In genomic region chr19:56966697-56967299, GRCh38 we compare ENCODE assay signal across 36 cellular contexts.
"Had no signal": no experiment of that assay in that cellular context is flagged by ENCODE, and none has a peak within 500 bp of the region (broad histone marks: within the 10 kb centered on the region; RNA-seq: fewer than 3 reads in every experiment).

No MANE protein-coding gene starts in this region.

- H3K4me3 ChIP-seq: MG63, PC-9 had no signal

- H3K4me2 ChIP-seq: PC-9 had no signal

- ATAC-seq: activated naive CD4-positive, alpha-beta T cell treated with anti-CD3 and anti-CD28 coated beads, Interleukin-2, amount 50 U/mL, for 72 hours; activated T-cell treated with anti-CD3 and anti-CD28 coated beads, Interleukin-2, amount 50 U/mL, for 4 hours; Right ventricle myocardium inferior had no signal

- H3K36me3 ChIP-seq: brain microvascular endothelial cell, MG63 had no signal

- H3K4me1 Mint-ChIP-seq: activated B cell treated with CpG ODN at 0.5 μM for 24 hours; central memory CD8-positive, alpha-beta T cell had no signal

- H3K27me3 ChIP-seq: brain microvascular endothelial cell, MG63 had no signal

- H2AFZ ChIP-seq: PC-9 had no signal

- H3K27ac ChIP-seq: brain microvascular endothelial cell, PC-9, RWPE1, VCaP had no signal

- H3K4me3 Mint-ChIP-seq: activated B cell treated with CpG ODN at 0.5 μM for 24 hours; activated CD4-positive, alpha-beta memory T cell treated with anti-CD3 and anti-CD28 coated beads for 36 hours; activated naive CD4-positive, alpha-beta T cell treated with anti-CD3 and anti-CD28 coated beads for 36 hours; activated T-cell treated with anti-CD3 and anti-CD28 coated beads, Interleukin-2, amount 50 U/mL, for 4 hours; activated T-helper 1 cell treated with anti-CD3 and anti-CD28 coated beads, Interleukin-12 subunit alpha, Interleukin-12 subunit beta, Interleukin-2, Interleukin-4 antibody, amounts not matched to agents 30 ng/mL and 10 ng/mL and 1 ng/mL, durations not matched to agents 14 hours and 24 hours and 36 hours; central memory CD8-positive, alpha-beta T cell had no signal

- H3K9me3 ChIP-seq: MG63 had no signal

- H3K27ac Mint-ChIP-seq: activated B cell treated with CpG ODN at 0.5 μM for 24 hours; activated CD4-positive, alpha-beta memory T cell treated with anti-CD3 and anti-CD28 coated beads for 36 hours; activated naive CD4-positive, alpha-beta T cell treated with anti-CD3 and anti-CD28 coated beads for 36 hours; activated naive CD4-positive, alpha-beta T cell treated with anti-CD3 and anti-CD28 coated beads, Interleukin-2, amount 50 U/mL, for 72 hours; activated T-helper 1 cell treated with anti-CD3 and anti-CD28 coated beads, Interleukin-12 subunit alpha, Interleukin-12 subunit beta, Interleukin-2, Interleukin-4 antibody, amounts not matched to agents 30 ng/mL and 10 ng/mL and 1 ng/mL, durations not matched to agents 14 hours and 24 hours and 36 hours had no signal

- H3K27me3 Mint-ChIP-seq: activated CD4-positive, alpha-beta memory T cell treated with anti-CD3 and anti-CD28 coated beads for 36 hours; central memory CD8-positive, alpha-beta T cell had no signal

- DNase-seq: activated B cell treated with CpG ODN at 0.5 μM for 24 hours; activated CD4-positive, alpha-beta memory T cell treated with anti-CD3 and anti-CD28 coated beads for 36 hours; activated CD4-positive, alpha-beta T cell treated with anti-CD3 and anti-CD28 coated beads for 4 hours; activated CD4-positive, alpha-beta T cell treated with anti-CD3 and anti-CD28 coated beads, Interleukin-2, amount 50 U/mL, for 1 hour; activated CD4-positive, CD25-positive, alpha-beta regulatory T cell treated with anti-CD3 and anti-CD28 coated beads, Interleukin-2, amount 50 U/mL, for 72 hours; activated CD8-positive, alpha-beta memory T cell treated with anti-CD3 and anti-CD28 coated beads, Interleukin-2, amount 50 U/mL, for 4 hours; activated gamma-delta T cell treated with Interleukin-2 at 50 U/mL for 16 hours; activated naive CD4-positive, alpha-beta T cell treated with anti-CD3 and anti-CD28 coated beads for 36 hours; activated T-cell treated with anti-CD3 and anti-CD28 coated beads for 4 hours; activated T-cell treated with anti-CD3 and anti-CD28 coated beads, Interleukin-2, amount 50 U/mL, for 4 hours; anterior cingulate cortex; brain microvascular endothelial cell; Karpas-422; KBM-7; MG63; NCI-H1048; NCI-H1105 treated with DMSO at 0.1 percent for 48 hours; NCI-H1436 treated with DMSO at 0.1 percent for 48 hours; NCI-H1694 treated with DMSO at 0.1 percent for 48 hours; NCI-H2029; NCI-H345; NCI-H510A; NCI-H526; NCI-H748 treated with DMSO at 0.1 percent for 48 hours; NK-92 treated with Interleukin-12 subunit alpha and Interleukin-12 subunit beta, amount 100 ng/mL, for 24 hours; PC-9; SW 1271; T-helper 1 cell; T-helper 2 cell; T-helper 9 cell had no signal
